8 cellular contexts compared by ENCODE assay signal in the genomic region with DNA sequence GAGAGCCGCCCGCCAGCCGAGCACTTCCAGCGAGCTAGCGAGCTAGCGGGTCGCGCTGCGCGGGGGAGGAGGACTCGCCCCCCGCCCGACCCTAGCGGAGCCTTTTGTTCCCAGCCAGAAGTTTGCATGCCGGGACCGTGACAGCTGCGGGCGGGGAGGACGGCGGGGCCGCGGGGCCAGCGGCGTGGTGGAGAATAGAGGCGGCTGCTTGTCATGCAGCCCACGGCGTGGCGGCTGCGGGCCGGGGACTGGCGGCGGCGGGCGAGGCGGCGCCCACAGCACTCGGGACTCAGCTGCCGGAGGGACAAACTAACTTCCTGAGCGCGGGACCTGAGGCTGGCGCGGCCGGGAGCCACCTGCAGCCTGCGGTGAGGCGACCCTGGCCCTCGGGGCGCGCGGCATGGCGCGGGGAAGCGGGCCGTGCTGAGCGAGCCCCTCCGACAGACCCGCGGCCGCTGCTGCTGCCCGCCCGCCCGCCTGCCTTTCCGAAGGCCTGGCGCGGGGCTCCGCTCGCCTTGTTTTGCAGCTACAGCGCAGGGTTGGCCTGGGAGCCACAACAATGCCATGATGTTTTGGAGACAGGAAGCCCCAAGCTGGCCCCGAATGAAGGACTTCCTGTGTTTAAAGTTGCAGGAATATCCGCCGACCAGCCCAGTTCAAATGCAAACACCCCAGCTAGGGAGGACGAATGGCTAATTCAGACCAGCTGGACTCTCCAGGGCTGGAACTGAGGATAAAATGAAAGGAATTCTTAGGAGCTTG.
DNase-seq lines count a peak whose midpoint lies in the region; ATAC-seq and TF ChIP-seq lines count a peak whose summit lies in the region.

No MANE protein-coding gene starts in this region.

- no peaks in the 10 kb centered on the region for H3K9me3 ChIP-seq in upper lobe of left lung

- 4 to 16% methylated on average over 8 to 23 of the region's 71 CpGs for WGBS in upper lobe of left lung, 2 donors

- H3K4me3 ChIP-seq in ACC112 (ENCODE audit: low read depth, low read length): peak overlapping the region; percentile 93
- peak overlapping the region; percentile 76 for H3K4me3 ChIP-seq in HL-60 (replicated peaks; ENCODE audit: insufficient read depth, low read length)
- H3K4me3 ChIP-seq in epithelial cell of esophagus (ENCODE audit: low read length): peak overlapping the region; percentile 45
- H3K4me3 ChIP-seq in upper lobe of left lung: peak overlapping the region; percentile 58 to 96 (median 81)

- no peaks in the 10 kb centered on the region for H3K9me3 Mint-ChIP-seq in T-cell

- CTCF ChIA-PET in T-cell (lab: Charles Lee): interaction anchor here (0.7 to 3.2 kb wide), 3 partner anchors 10 to 151 kb away, joined by 3 to 23 read pairs (median 3); no protein-coding TSS in a partner anchor

- H3K4me1 Mint-ChIP-seq in T-cell: peaks cover 64 to 72% (median 70%) of the 10 kb centered on the region in 3 donors

- peaks cover 60% of the 10 kb centered on the region for H3K79me2 ChIP-seq in ACC112 (ENCODE audit: control insufficient read depth, insufficient read depth, low read length, unreplicated experiment)

- H3K36me3 Mint-ChIP-seq in T-cell: peaks cover 8% of the 10 kb centered on the region

- H3K36me3 ChIP-seq in ACC112 (ENCODE audit: insufficient read depth, low read length): no peaks in the 10 kb centered on the region
- peaks cover 0 to 24% (median 14%) of the 10 kb centered on the region in 4 donors for H3K36me3 ChIP-seq in upper lobe of left lung

- peak in 1 of 4 donors; percentile 8 for TF ChIP-seq POLR2A in upper lobe of left lung (IDR thresholded peaks at IDR 0.05)

- no peaks in the 10 kb centered on the region for H3K27me3 Mint-ChIP-seq in T-cell

- H3K4me1 ChIP-seq in ACC112 (ENCODE audit: control insufficient read depth, insufficient read depth, low read length, unreplicated experiment) (peaks cover 65% of the 10 kb centered on the region), upper lobe of left lung (peaks cover 66 to 94% (median 84%) of the 10 kb centered on the region in 4 donors)

- H3K4me3 Mint-ChIP-seq in T-cell: peak overlapping the region; percentile 85 to 89 (median 87)

- H3K27ac ChIP-seq in ACC112 (ENCODE audit: low read depth, low read length): peak overlapping the region; percentile 49
- H3K27ac ChIP-seq in HL-60 (replicated peaks): no peak overlapping the region
- H3K27ac ChIP-seq in upper lobe of left lung: peak overlapping the region; percentile 93 to 95 (median 94)

- no peak for TF ChIP-seq CTCF in HL-60 (IDR thresholded peaks at IDR 0.05; ENCODE audit: insufficient read depth, low read length)
- no peak for TF ChIP-seq CTCF in epithelial cell of esophagus (IDR thresholded peaks at IDR 0.05; ENCODE audit: insufficient read depth, low read depth, low read length, missing control alignments)
- peak in 1 of 6 experiments; percentile 13 for TF ChIP-seq CTCF in upper lobe of left lung (IDR thresholded peaks at IDR 0.05)

- peak overlapping the region; percentile 15 for H2AFZ ChIP-seq in ACC112 (ENCODE audit: low read length, unreplicated experiment)

- peak; percentile 51 for DNase-seq in GM04503 (ENCODE audit: low read depth)
- DNase-seq in HL-60 (ENCODE audit: low read depth in 1 of 2, low spot score in 1 of 2): no peak
- peak in 10 of 34 experiments; percentile 3 to 32 (median 5) for DNase-seq in T-cell
- peak; percentile 15 for DNase-seq in epithelial cell of esophagus (ENCODE audit: low read depth)
- peak; percentile 85 for DNase-seq in midbrain (lab: John Stamatoyannopoulos, UW)
- peak in 1 of 2 donors; percentile 47 for DNase-seq in upper lobe of left lung
- no peak for DNase-seq in NOMO-1 treated with DMSO at 0.1 percent for 48 hours (lab: John Stamatoyannopoulos, UW; ENCODE audit: unreplicated experiment)

- TF ChIP-seq EP300 in upper lobe of left lung (IDR thresholded peaks at IDR 0.05): no peak

- H3K27ac Mint-ChIP-seq in T-cell: peak overlapping the region; percentile 75 to 84

- POLR2A ChIA-PET in T-cell (lab: Charles Lee): interaction anchor here (0.5 to 0.9 kb wide), 2 partner anchors 20 to 163 kb away, joined by 3 read pairs; no protein-coding TSS in a partner anchor

- ATAC-seq in T-cell (replicated peaks in 1 of 4) (peak in 3 of 4 experiments; percentile 1 to 14 (median 10)), upper lobe of left lung (ENCODE audit: low FRiP score in 2 of 2) (peak in 1 of 2 donors; percentile 45)

- no peaks in the 10 kb centered on the region for H3K27me3 ChIP-seq in ACC112 (ENCODE audit: insufficient read depth, low read length)
- no peaks in the 10 kb centered on the region for H3K27me3 ChIP-seq in HL-60 (ENCODE audit: insufficient read depth, poor library complexity, severe bottlenecking)
- no peaks in the 10 kb centered on the region for H3K27me3 ChIP-seq in upper lobe of left lung

Comparison
In these comparisons a context has a peak if more than half of its experiments do, and no peak if none do; other contexts are left out.
1. DNase-seq: peak in GM04503 (single experiment), epithelial cell of esophagus (single experiment) and midbrain (single experiment); none in HL-60 (0 of 2) and NOMO-1 treated with DMSO at 0.1 percent for 48 hours (single experiment).
2. Peak in every context shown above with its lines, with median percentiles within 50 percentile points of each other: H3K4me3 ChIP-seq.